Comparison of ENCODE assay signal across 21 cellular contexts in the genomic region with DNA sequence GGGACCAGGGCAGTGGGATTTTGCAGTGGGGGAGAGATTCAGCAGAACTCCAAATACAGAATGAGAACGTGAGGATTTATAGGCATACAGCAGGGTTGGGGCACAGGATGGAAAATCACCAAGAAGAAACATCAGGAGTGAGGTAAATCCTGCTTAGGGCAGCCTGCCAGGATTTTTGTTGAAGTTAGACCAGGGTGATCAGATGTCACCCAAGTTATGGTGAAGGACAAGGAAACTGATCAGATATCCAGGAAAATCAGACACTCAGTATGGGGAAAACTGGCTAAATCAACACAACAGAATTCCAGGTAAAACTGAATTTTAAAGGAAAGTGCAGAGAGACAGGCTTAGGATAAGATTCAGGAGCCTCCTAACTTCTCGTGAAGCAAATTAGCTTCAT.
"Had no signal": no experiment of that assay in that cellular context is flagged by ENCODE, and none has a peak within 500 bp of the region (broad histone marks: within the 10 kb centered on the region; RNA-seq: fewer than 3 reads in every experiment).

No MANE protein-coding gene starts in this region.

- H3K4me3 Mint-ChIP-seq: IgD-negative memory B cell had no signal

- H3K36me3 Mint-ChIP-seq: IgD-negative memory B cell had no signal

- H3K9me3 ChIP-seq: SK-N-SH had no signal

- H3K9me3 Mint-ChIP-seq: IgD-negative memory B cell had no signal

- H3K27ac ChIP-seq: HL-60, KMS-11 had no signal

- H3K4me3 ChIP-seq: K562 had no signal

- ATAC-seq: K562 had no signal

- DNase-seq: MV-4-11, NCI-H1048, NCI-H1105, NCI-H1417, NCI-H1436 treated with DMSO at 0.1 percent for 48 hours, NCI-H1694, NCI-H1930, NCI-H2081, NCI-H2107, NCI-H2227 treated with DMSO at 0.1 percent for 48 hours, NCI-H524, NCI-H526 treated with DMSO at 0.1 percent for 48 hours, NCI-H774, Right ventricle myocardium superior, RPMI8226, SIG-M5, SK-N-SH had no signal
